In the genomic region with DNA sequence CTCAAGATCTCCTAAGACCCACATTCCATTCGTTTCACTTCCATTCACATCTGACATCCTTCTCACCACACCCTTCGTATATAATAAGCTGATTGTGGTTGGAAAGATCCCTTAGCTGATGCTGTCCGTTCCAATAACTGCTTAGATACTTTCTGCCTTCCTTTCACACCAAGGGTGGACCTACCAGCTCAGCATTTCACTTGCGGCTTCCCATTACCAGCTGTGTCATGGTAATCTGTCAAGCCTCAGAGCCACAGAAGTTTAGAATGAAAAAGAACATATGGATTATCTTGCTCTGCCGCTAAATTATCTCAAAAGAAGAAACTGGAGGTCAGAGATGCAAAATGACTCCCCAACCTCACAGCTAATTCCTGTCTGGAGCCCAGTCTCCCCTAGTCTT, we compare ENCODE assay signal across 13 cellular contexts.
DNase-seq lines count a peak whose midpoint lies in the region; ATAC-seq and TF ChIP-seq lines count a peak whose summit lies in the region.
"Had no signal": no experiment of that assay in that cellular context is flagged by ENCODE, and none has a peak within 500 bp of the region (broad histone marks: within the 10 kb centered on the region; RNA-seq: fewer than 3 reads in every experiment).

No MANE protein-coding gene starts in this region.

- TF ChIP-seq CTCF in IMR-90 (conservative IDR thresholded peaks at IDR 0.05; ENCODE audit: low read depth, low read length) (no peak), fibroblast of villous mesenchyme (IDR thresholded peaks at IDR 0.05; ENCODE audit: insufficient read depth, low read depth, low read length) (no peak), smooth muscle cell (IDR thresholded peaks at IDR 0.05; ENCODE audit: borderline replicate concordance, insufficient read depth, poor library complexity, severe bottlenecking) (no peak)

- peaks cover 17% of the 10 kb centered on the region for H3F3A ChIP-seq in smooth muscle cell (ENCODE audit: low read depth)

- no peaks in the 10 kb centered on the region for H3K79me2 ChIP-seq in smooth muscle cell (ENCODE audit: low read depth)

- H2AFZ ChIP-seq in IMR-90 (replicated peaks; ENCODE audit: low read length, poor library complexity) (no peak overlapping the region), smooth muscle cell (ENCODE audit: low read depth) (no peak overlapping the region)

- H3K79me1 ChIP-seq in IMR-90 (ENCODE audit: low read depth in 1 of 2, low read length in 2 of 2) = no peaks in the 10 kb centered on the region

- H4K5ac ChIP-seq in IMR-90 (ENCODE audit: low read depth, low read length) = no peak overlapping the region

- H3K4me2 ChIP-seq in IMR-90 (ENCODE audit: low read depth, low read length) = no peak overlapping the region
- H3K4me2 ChIP-seq in smooth muscle cell = peak overlapping the region; percentile 74

- in situ Hi-C loops in IMR-90 (cut with MboI; ENCODE audit: low sequenced_read_pairs) = no loop called here

- H2AK5ac ChIP-seq in IMR-90 (ENCODE audit: low read depth, low read length) = no peak overlapping the region; the same call in 1 of the 2 replicates

- DNase-seq in IMR-90 = no peak
- peak; percentile 66 for DNase-seq in fibroblast of villous mesenchyme (ENCODE audit: low read depth)
- peak; percentile 24 for DNase-seq in myocyte (ENCODE audit: low read depth)
- no peak for DNase-seq in smooth muscle cell (lab: John Stamatoyannopoulos, UW; ENCODE audit: unreplicated experiment)
- no peak for DNase-seq in NCI-H1092 treated with DMSO at 0.1 percent for 48 hours (lab: John Stamatoyannopoulos, UW)
- DNase-seq in NCI-H1930 (lab: John Stamatoyannopoulos, UW) = no peak
- DNase-seq: C1 segment of cervical spinal cord; CD4-positive, alpha-beta T cell; COR-L47; DMS153; DMS79 treated with DMSO at 0.1 percent for 48 hours; EL had no signal

- H2BK120ac ChIP-seq in IMR-90 (ENCODE audit: low read depth, low read length) = no peak overlapping the region

- H3K27ac ChIP-seq in IMR-90 (ENCODE audit: insufficient read depth, low read length) (no peak overlapping the region), smooth muscle cell (ENCODE audit: low read depth) (peak overlapping the region; percentile 61)

- no peak overlapping the region for H3K4ac ChIP-seq in IMR-90 (ENCODE audit: low read depth, low read length)

- H3K23ac ChIP-seq in IMR-90 (ENCODE audit: low read depth, low read length) = peak overlapping the region; percentile 80; the same call in 1 of the 2 replicates

- no peaks in the 10 kb centered on the region for H4K20me1 ChIP-seq in IMR-90 (ENCODE audit: insufficient read depth, low read length)
- H4K20me1 ChIP-seq in smooth muscle cell (ENCODE audit: low read depth) = no peaks in the 10 kb centered on the region

- no peaks in the 10 kb centered on the region for H3K36me3 ChIP-seq in IMR-90 (ENCODE audit: control insufficient read depth, insufficient read depth, low read length)
- no peaks in the 10 kb centered on the region for H3K36me3 ChIP-seq in smooth muscle cell (ENCODE audit: low read depth)

- H3K9me1 ChIP-seq in IMR-90 (ENCODE audit: insufficient read depth, low read length) = no peaks in the 10 kb centered on the region; the same call in 1 of the 2 replicates

- TF ChIP-seq RAD21 in IMR-90 (IDR thresholded peaks at IDR 0.05; ENCODE audit: low read length) = no peak

- H3K4me3 ChIP-seq in IMR-90 (ENCODE audit: insufficient read depth, low read depth, low read length) = no peak overlapping the region
- H3K4me3 ChIP-seq in fibroblast of villous mesenchyme (ENCODE audit: low read depth, low read length) = no peak overlapping the region
- no peak overlapping the region for H3K4me3 ChIP-seq in smooth muscle cell

- TF ChIP-seq POLR2A in IMR-90 (IDR thresholded peaks at IDR 0.05; ENCODE audit: low read depth, low read length) = no peak

- H4K91ac ChIP-seq in IMR-90 (ENCODE audit: insufficient read depth, low read depth, low read length) = no peak overlapping the region

- peak overlapping the region; percentile 43; the same call in 1 of the 2 replicates for H2BK20ac ChIP-seq in IMR-90 (ENCODE audit: low read depth, low read length)

- no peak overlapping the region for H3K56ac ChIP-seq in IMR-90 (ENCODE audit: extremely low read depth, insufficient read depth, low read length)

- POLR2A ChIA-PET in IMR-90 (lab: Charles Lee; ENCODE audit: unreplicated experiment) = no interaction called here

- H3K4me1 ChIP-seq in IMR-90 (ENCODE audit: control insufficient read depth, insufficient read depth, low read length) (peaks cover 7% of the 10 kb centered on the region), smooth muscle cell (ENCODE audit: low read depth) (no peaks in the 10 kb centered on the region)

- H3K27me3 ChIP-seq in IMR-90 (ENCODE audit: control insufficient read depth, insufficient read depth, low read length) (peaks cover 2% of the 10 kb centered on the region; the same call in 1 of the 2 replicates), smooth muscle cell (ENCODE audit: low read depth) (no peaks in the 10 kb centered on the region)

- no peak overlapping the region for H2BK5ac ChIP-seq in IMR-90 (ENCODE audit: low read depth, low read length, poor library complexity, severe bottlenecking)

- no peak overlapping the region for H4K8ac ChIP-seq in IMR-90 (ENCODE audit: low read depth in 2 of 2, low read length in 2 of 2)

- no CpG with 5 or more reads among the region's 5 CpGs for whole genome bisulfite sequencing in IMR-90 (ENCODE audit: extremely low coverage in 2 of 2, insufficient read length in 1 of 2), 2 experiments
- WGBS in smooth muscle cell (ENCODE audit: low lambda C conversion rate) = 41% methylated on average over 5 of the region's 5 CpGs

- no peak overlapping the region for H3K18ac ChIP-seq in IMR-90 (ENCODE audit: low read depth, low read length)

- peak overlapping the region; percentile 51 for H2AK9ac ChIP-seq in IMR-90 (replicated peaks; ENCODE audit: low read depth, low read length, poor library complexity)

- intact Hi-C loops in IMR-90 (cut with micrococcal nuclease) = no loop called here

- ATAC-seq in IMR-90 (ENCODE audit: low read depth) = no peak
- ATAC-seq in HG03457 (IDR thresholded peaks at IDR 0.05; ENCODE audit: unreplicated experiment) = no peak

- no peak overlapping the region for H2BK15ac ChIP-seq in IMR-90 (ENCODE audit: low read depth, low read length)

- BruUV-seq in IMR-90 (replicated peaks; lab: Mats Ljungman, UMichigan) = no TSS peak

- H3K14ac ChIP-seq in IMR-90 (replicated peaks; ENCODE audit: low read depth, low read length) = no peak overlapping the region; the same call in 1 of the 2 replicates

- H3K9ac ChIP-seq in IMR-90 (ENCODE audit: low read depth, low read length) (no peak overlapping the region), smooth muscle cell (ENCODE audit: low read depth) (no peak overlapping the region)

- dilution Hi-C loops in IMR-90 (cut with HindIII; ENCODE audit: low sequenced_read_pairs, unreplicated experiment) = no loop called here

- no peaks in the 10 kb centered on the region for H3K9me3 ChIP-seq in IMR-90 (ENCODE audit: control insufficient read depth, insufficient read depth, low read length)
- H3K9me3 ChIP-seq in smooth muscle cell (replicated peaks; ENCODE audit: low read depth) = no peaks in the 10 kb centered on the region

- CTCF ChIA-PET in IMR-90 (lab: Yijun Ruan, JAX) = no interaction called here

TF ChIP-seq in IMR-90, 13 proteins besides CTCF, POLR2A, EP300 and RAD21:
- TF ChIP-seq MAFK (IDR thresholded peaks at IDR 0.05; ENCODE audit: low read depth, low read length) = no peak
- TF ChIP-seq, protein P1, sequence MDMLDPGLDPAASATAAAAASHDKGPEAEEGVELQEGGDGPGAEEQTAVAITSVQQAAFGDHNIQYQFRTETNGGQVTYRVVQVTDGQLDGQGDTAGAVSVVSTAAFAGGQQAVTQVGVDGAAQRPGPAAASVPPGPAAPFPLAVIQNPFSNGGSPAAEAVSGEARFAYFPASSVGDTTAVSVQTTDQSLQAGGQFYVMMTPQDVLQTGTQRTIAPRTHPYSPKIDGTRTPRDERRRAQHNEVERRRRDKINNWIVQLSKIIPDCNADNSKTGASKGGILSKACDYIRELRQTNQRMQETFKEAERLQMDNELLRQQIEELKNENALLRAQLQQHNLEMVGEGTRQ (IDR thresholded peaks at IDR 0.05; ENCODE audit: low read depth, low read length) = no peak
- no peak for TF ChIP-seq MXI1 (IDR thresholded peaks at IDR 0.05; ENCODE audit: borderline replicate concordance, low read depth, low read length)
- TF ChIP-seq FOS (IDR thresholded peaks at IDR 0.05; ENCODE audit: low read depth, low read length) = no peak
- no peak for TF ChIP-seq NFE2L2 (IDR thresholded peaks at IDR 0.05; ENCODE audit: low read depth, low read length)
- no peak for TF ChIP-seq RCOR1 (IDR thresholded peaks at IDR 0.05; ENCODE audit: insufficient replicate concordance, low read length)
- no peak for TF ChIP-seq CEBPB (IDR thresholded peaks at IDR 0.05; ENCODE audit: low read depth, low read length)
- TF ChIP-seq CHD1 (IDR thresholded peaks at IDR 0.05; ENCODE audit: low read depth, low read length) = no peak
- TF ChIP-seq BHLHE40 (IDR thresholded peaks at IDR 0.05; ENCODE audit: low read depth, low read length) = no peak
- TF ChIP-seq, protein P2, sequence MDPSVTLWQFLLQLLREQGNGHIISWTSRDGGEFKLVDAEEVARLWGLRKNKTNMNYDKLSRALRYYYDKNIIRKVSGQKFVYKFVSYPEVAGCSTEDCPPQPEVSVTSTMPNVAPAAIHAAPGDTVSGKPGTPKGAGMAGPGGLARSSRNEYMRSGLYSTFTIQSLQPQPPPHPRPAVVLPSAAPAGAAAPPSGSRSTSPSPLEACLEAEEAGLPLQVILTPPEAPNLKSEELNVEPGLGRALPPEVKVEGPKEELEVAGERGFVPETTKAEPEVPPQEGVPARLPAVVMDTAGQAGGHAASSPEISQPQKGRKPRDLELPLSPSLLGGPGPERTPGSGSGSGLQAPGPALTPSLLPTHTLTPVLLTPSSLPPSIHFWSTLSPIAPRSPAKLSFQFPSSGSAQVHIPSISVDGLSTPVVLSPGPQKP (IDR thresholded peaks at IDR 0.05; ENCODE audit: borderline replicate concordance, low read depth, low read length) = no peak
- TF ChIP-seq MAZ (IDR thresholded peaks at IDR 0.05; ENCODE audit: borderline replicate concordance, low read depth, low read length) = no peak
- no peak for TF ChIP-seq RFX5 (IDR thresholded peaks at IDR 0.05; ENCODE audit: low read depth, low read length)
- TF ChIP-seq SMC3 (IDR thresholded peaks at IDR 0.05; ENCODE audit: low read depth, low read length) = no peak
TF ChIP-seq in IMR-90: peak in this region for 0.

Comparison
In these comparisons a context has a peak if more than half of its experiments do, and no peak if none do; other contexts are left out.
1. DNase-seq: peak in fibroblast of villous mesenchyme (single experiment) and myocyte (single experiment); none in IMR-90 (single experiment), smooth muscle cell (single experiment), NCI-H1092 treated with DMSO at 0.1 percent for 48 hours (single experiment) and NCI-H1930 (0 of 2).